ENCODE assay signal across 15 cellular contexts in the genomic region with DNA sequence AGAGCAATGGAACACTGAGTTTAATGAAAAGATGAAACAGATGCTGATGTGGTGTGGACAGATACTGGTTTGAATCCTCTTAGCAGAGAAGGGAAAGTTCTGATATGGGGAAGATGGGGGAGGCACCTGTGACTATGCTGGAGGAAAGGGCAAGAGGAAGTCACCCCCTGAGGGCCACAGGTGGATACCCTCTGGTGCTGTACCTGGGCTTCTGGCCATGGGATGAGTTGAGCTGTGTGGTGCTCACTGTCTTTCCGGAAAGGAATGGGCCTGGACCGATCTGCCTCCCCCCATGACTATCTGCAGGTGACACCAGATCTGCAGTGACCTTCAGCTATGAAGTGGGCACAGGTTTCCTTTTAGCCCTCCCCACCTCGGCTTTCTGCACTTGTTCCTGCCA. TPM values are rescaled to one million over a fixed set of nuclear protein-coding genes. Genes with fewer than 3 reads are reported as not detected.
DNase-seq lines count a peak whose midpoint lies in the region; ATAC-seq, FAIRE-seq and TF ChIP-seq lines count a peak whose summit lies in the region.
"Had no signal": no experiment of that assay in that cellular context is flagged by ENCODE, and none has a peak within 500 bp of the region (broad histone marks: within the 10 kb centered on the region; RNA-seq: fewer than 3 reads in every experiment).

No MANE protein-coding gene starts in this region.

- no peak for FAIRE-seq in GM12878 (lab: Jason Lieb, UNC)

- H3K4me2 ChIP-seq in PC-3 (ENCODE audit: low read length) (peak overlapping the region; percentile 78), GM12878 (ENCODE audit: control insufficient read depth, insufficient read depth) (peak overlapping the region; percentile 49; the same call in 1 of the 2 replicates), smooth muscle cell (no peak overlapping the region)
- H3K4me2 ChIP-seq: hepatocyte had no signal

- TF ChIP-seq POLR2A in GM12878 (IDR thresholded peaks at IDR 0.05; ENCODE audit: low read depth, low read length), result no peak

- H4K20me1 ChIP-seq in PC-3 (ENCODE audit: low read length) (no peaks in the 10 kb centered on the region), GM12878 (ENCODE audit: control insufficient read depth, insufficient read depth) (no peaks in the 10 kb centered on the region), smooth muscle cell (ENCODE audit: low read depth) (no peaks in the 10 kb centered on the region)

- SMC1A ChIA-PET in GM12878 (lab: Charles Lee; ENCODE audit: uncharacterized antibody, unreplicated experiment), result interaction anchor here (0.7 to 36.3 kb wide), 36 partner anchors 8 to 626 kb away, joined by 3 to 1399 read pairs (median 9); partner anchors contain the start of genes IER5, MR1 and STX6

- BruUV-seq in PC-3 (replicated peaks; lab: Mats Ljungman, UMichigan), result no TSS peak
- BruUV-seq in GM12878 (replicated peaks; lab: Mats Ljungman, UMichigan), result no TSS peak
- BruUV-seq in Caco-2 (replicated peaks; lab: Mats Ljungman, UMichigan), result no TSS peak

- H3K79me2 ChIP-seq in PC-3 (ENCODE audit: low read length) (no peaks in the 10 kb centered on the region), GM12878 (ENCODE audit: control insufficient read depth, insufficient read depth, low read length) (peaks cover 8% of the 10 kb centered on the region), smooth muscle cell (ENCODE audit: low read depth) (no peaks in the 10 kb centered on the region)
- H3K79me2 ChIP-seq: hepatocyte had no signal

- H2AFZ ChIP-seq in PC-3 (ENCODE audit: low read length), result no peak overlapping the region
- H2AFZ ChIP-seq in GM12878 (ENCODE audit: control insufficient read depth, low read depth, low read length), result no peak overlapping the region
- no peak overlapping the region for H2AFZ ChIP-seq in smooth muscle cell (ENCODE audit: low read depth)
- H2AFZ ChIP-seq: hepatocyte had no signal

- H3K36me3 Mint-ChIP-seq in T-helper 2 cell treated with Interferon-gamma antibody and Interleukin-4, amounts not matched to agents 5 μg/mL and 100 μg/mL, for 36 hours (ENCODE audit: low read depth), result no peaks in the 10 kb centered on the region
- no peaks in the 10 kb centered on the region for H3K36me3 Mint-ChIP-seq in Caco-2 (ENCODE audit: insufficient read depth, unreplicated experiment)
- H3K36me3 Mint-ChIP-seq: naive B cell had no signal

- TF ChIP-seq CTCF in PC-3 (conservative IDR thresholded peaks at IDR 0.05; ENCODE audit: low read depth, low read length) (no peak), GM12878 (IDR thresholded peaks at IDR 0.05 in 2 of 3, conservative IDR thresholded peaks at IDR 0.05 in 1 of 3; ENCODE audit: control insufficient read depth in 2 of 3, extremely low read depth in 1 of 3, insufficient read depth in 1 of 3, low read depth in 3 of 3, low read length in 3 of 3) (no peak), smooth muscle cell (IDR thresholded peaks at IDR 0.05; ENCODE audit: borderline replicate concordance, insufficient read depth, poor library complexity, severe bottlenecking) (no peak), Caco-2 (IDR thresholded peaks at IDR 0.05; ENCODE audit: insufficient read depth in 1 of 2, low read depth in 1 of 2, low read length in 1 of 2, severe bottlenecking in 1 of 2, unreplicated experiment in 1 of 2) (no peak)

- no peaks in the 10 kb centered on the region for H3K27me3 ChIP-seq in PC-3 (ENCODE audit: low read length)
- H3K27me3 ChIP-seq in GM12878 (replicated peaks in 1 of 2; ENCODE audit: control insufficient read depth in 2 of 2, insufficient read depth in 2 of 2, low read length in 1 of 2), result no peaks in the 10 kb centered on the region
- H3K27me3 ChIP-seq in smooth muscle cell (ENCODE audit: low read depth), result no peaks in the 10 kb centered on the region
- no peaks in the 10 kb centered on the region for H3K27me3 ChIP-seq in Caco-2 (replicated peaks; ENCODE audit: control insufficient read depth, insufficient read depth, low read length)
- H3K27me3 ChIP-seq: hepatocyte had no signal

- H3K4me1 ChIP-seq in PC-3 (ENCODE audit: insufficient read depth, low read length), result peaks cover 45% of the 10 kb centered on the region
- H3K4me1 ChIP-seq in GM12878 (ENCODE audit: control insufficient read depth, insufficient read depth, low read length), result peaks cover 47% of the 10 kb centered on the region
- peaks cover 8% of the 10 kb centered on the region for H3K4me1 ChIP-seq in smooth muscle cell (ENCODE audit: low read depth)
- peaks cover 5% of the 10 kb centered on the region; the same call in 1 of the 2 replicates for H3K4me1 ChIP-seq in Caco-2

- 21% methylated on average over 3 of the region's 3 CpGs for WGBS in GM12878 (ENCODE audit: insufficient coverage, insufficient replicate concordance, low lambda C conversion rate, missing lambda C conversion rate)
- WGBS in smooth muscle cell (ENCODE audit: low lambda C conversion rate), result 94% methylated on average over 3 of the region's 3 CpGs

- POLR2A ChIA-PET in PC-3 (lab: Charles Lee; ENCODE audit: unreplicated experiment) (interaction anchor here (0.9 to 2.4 kb wide), 3 partner anchors 36 to 62 kb away, joined by 4 to 12 read pairs (median 12); no protein-coding TSS in a partner anchor), GM12878 (lab: Charles Lee) (interaction anchor here (0.8 to 4.8 kb wide), 23 partner anchors 9 to 638 kb away, joined by 3 to 36 read pairs (median 8); partner anchors contain the start of genes ACBD6, MR1 and STX6), Caco-2 (lab: Charles Lee) (no interaction called here)

- TF ChIP-seq RAD21 in GM12878 (IDR thresholded peaks at IDR 0.05; ENCODE audit: insufficient read depth, low read depth, low read length), result 0 out of 2 replicates have a peak, but pooled peaks have one; percentile 17

- TF ChIP-seq EP300 in GM12878 (IDR thresholded peaks at IDR 0.05; ENCODE audit: borderline replicate concordance in 1 of 2, control insufficient read depth in 1 of 2, low read depth in 2 of 2, low read length in 2 of 2), result no peak

- intact Hi-C loops in PC-3 (cut with micrococcal nuclease) (loop anchor here (5.0 kb wide), 1 partner anchor 119 kb away; the partner anchor contains the start of gene STX6), GM12878 (cut with micrococcal nuclease; ENCODE audit: unreplicated experiment) (loop anchor here (1.0 to 10.0 kb wide), 2 partner anchors 51 to 506 kb away; partner anchors contain the start of gene XPR1), Caco-2 (cut with micrococcal nuclease; ENCODE audit: unreplicated experiment) (loop anchor here (10.0 kb wide), 1 partner anchor 626 kb away; no protein-coding TSS in a partner anchor)

- RAD21 ChIA-PET in GM12878 (lab: Charles Lee; ENCODE audit: unreplicated experiment), result interaction anchor here (0.9 to 21.2 kb wide), 30 partner anchors 9 to 625 kb away, joined by 3 to 966 read pairs (median 10); partner anchors contain the start of genes IER5, MR1 and XPR1

- DNase-seq in T-helper 2 cell treated with Interferon-gamma antibody and Interleukin-4, amounts not matched to agents 5 μg/mL and 100 μg/mL, for 36 hours (ENCODE audit: low spot score), result no peak
- no peak for DNase-seq in T-helper 2 cell
- no peak for DNase-seq in PC-3
- DNase-seq in GM12878 (ENCODE audit: low read depth, low spot score), result no peak
- no peak for DNase-seq in smooth muscle cell (lab: John Stamatoyannopoulos, UW; ENCODE audit: unreplicated experiment)
- DNase-seq in Caco-2, result no peak
- DNase-seq in KBM-7, result no peak
- no peak for DNase-seq in stimulated activated CD4-positive, alpha-beta T cell treated with anti-CD3 and anti-CD28 coated beads, Interleukin-1b, Interleukin-23, amount 100 ng/mL, for 48 hours
- DNase-seq: naive B cell; NCI-H1930; NCI-H526; stimulated activated naive CD4-positive, alpha-beta T cell; T-helper 9 cell had no signal

- H3K27ac Mint-ChIP-seq in T-helper 2 cell treated with Interferon-gamma antibody and Interleukin-4, amounts not matched to agents 5 μg/mL and 100 μg/mL, for 36 hours, result peak overlapping the region; percentile 74
- no peak overlapping the region for H3K27ac Mint-ChIP-seq in Caco-2 (ENCODE audit: unreplicated experiment)

- H3K9ac ChIP-seq in PC-3 (ENCODE audit: low read length) (peak overlapping the region; percentile 97), GM12878 (ENCODE audit: control insufficient read depth, insufficient read depth, low read length) (no peak overlapping the region), smooth muscle cell (ENCODE audit: low read depth) (no peak overlapping the region)

- no peaks in the 10 kb centered on the region for H3K9me2 ChIP-seq in PC-3 (replicated peaks; ENCODE audit: low read length)

- H3F3A ChIP-seq in PC-3 (ENCODE audit: low read length, unreplicated experiment) (peaks cover 8% of the 10 kb centered on the region), smooth muscle cell (ENCODE audit: low read depth) (no peaks in the 10 kb centered on the region)

- H3K4me3 ChIP-seq in PC-3 (ENCODE audit: low read length), result no peak overlapping the region
- H3K4me3 ChIP-seq in GM12878, result no peak overlapping the region
- no peak overlapping the region for H3K4me3 ChIP-seq in smooth muscle cell
- H3K4me3 ChIP-seq in Caco-2 (ENCODE audit: low read depth, low read length), result no peak overlapping the region
- H3K4me3 ChIP-seq: hepatocyte had no signal

- H3K4me1 Mint-ChIP-seq in T-helper 2 cell treated with Interferon-gamma antibody and Interleukin-4, amounts not matched to agents 5 μg/mL and 100 μg/mL, for 36 hours (ENCODE audit: low read depth), result peaks cover 67% of the 10 kb centered on the region
- H3K4me1 Mint-ChIP-seq in Caco-2 (ENCODE audit: low read depth, unreplicated experiment), result peaks cover 25% of the 10 kb centered on the region

- no peaks in the 10 kb centered on the region for H3K36me3 ChIP-seq in PC-3 (ENCODE audit: low read depth, low read length)
- H3K36me3 ChIP-seq in GM12878 (ENCODE audit: control insufficient read depth in 2 of 2, insufficient read depth in 2 of 2, low read length in 1 of 2), result no peaks in the 10 kb centered on the region
- H3K36me3 ChIP-seq in smooth muscle cell (ENCODE audit: low read depth), result no peaks in the 10 kb centered on the region
- H3K36me3 ChIP-seq in Caco-2 (ENCODE audit: control insufficient read depth, insufficient read depth, low read length), result no peaks in the 10 kb centered on the region

- H3K9me3 Mint-ChIP-seq in T-helper 2 cell treated with Interferon-gamma antibody and Interleukin-4, amounts not matched to agents 5 μg/mL and 100 μg/mL, for 36 hours, result peaks cover 2% of the 10 kb centered on the region
- peaks cover 4% of the 10 kb centered on the region for H3K9me3 Mint-ChIP-seq in Caco-2 (ENCODE audit: unreplicated experiment)
- H3K9me3 Mint-ChIP-seq: naive B cell had no signal

- H3K27ac ChIP-seq in PC-3 (ENCODE audit: low read length) (peak overlapping the region; percentile 99), GM12878 (ENCODE audit: control insufficient read depth, insufficient read depth) (no peak overlapping the region), smooth muscle cell (ENCODE audit: low read depth) (peak overlapping the region; percentile 55)
- H3K27ac ChIP-seq: hepatocyte had no signal

- CTCF ChIA-PET in PC-3 (lab: Charles Lee), result interaction anchor here (0.5 to 1.6 kb wide), 3 partner anchors 197 to 612 kb away, joined by 3 to 6 read pairs (median 6); no protein-coding TSS in a partner anchor
- CTCF ChIA-PET in GM12878 (lab: Yijun Ruan, JAX), result interaction anchor here (0.8 to 36.6 kb wide), 30 partner anchors 8 to 625 kb away, joined by 3 to 1067 read pairs (median 12); partner anchors contain the start of genes IER5, MR1 and XPR1
- CTCF ChIA-PET in Caco-2 (lab: Charles Lee), result interaction anchor here (1.1 to 3.8 kb wide), 3 partner anchors 33 to 112 kb away, joined by 3 to 49 read pairs (median 6); no protein-coding TSS in a partner anchor

- no peaks in the 10 kb centered on the region for H3K27me3 Mint-ChIP-seq in T-helper 2 cell treated with Interferon-gamma antibody and Interleukin-4, amounts not matched to agents 5 μg/mL and 100 μg/mL, for 36 hours (ENCODE audit: low read depth)
- H3K27me3 Mint-ChIP-seq in Caco-2 (ENCODE audit: insufficient read depth, unreplicated experiment), result peaks cover 3% of the 10 kb centered on the region

- no peaks in the 10 kb centered on the region for H3K9me3 ChIP-seq in PC-3 (ENCODE audit: low read length)
- no peaks in the 10 kb centered on the region; the same call in 2 of the 3 replicates for H3K9me3 ChIP-seq in GM12878 (replicated peaks; ENCODE audit: control insufficient read depth, insufficient read depth, low read length)
- H3K9me3 ChIP-seq in smooth muscle cell (replicated peaks; ENCODE audit: low read depth), result no peaks in the 10 kb centered on the region
- no peaks in the 10 kb centered on the region for H3K9me3 ChIP-seq in Caco-2

- in situ Hi-C loops in GM12878 (cut with MboI), result loop anchor here (5.0 kb wide), 2 partner anchors 104 to 259 kb away; no protein-coding TSS in a partner anchor
- in situ Hi-C loops in KBM-7 (cut with MboI; ENCODE audit: low pct_unique_long_range_greater_than_20kb, low sequenced_read_pairs), result loop anchor here (10.0 kb wide), 1 partner anchor 46 kb away; no protein-coding TSS in a partner anchor

- ATAC-seq in PC-3 (no peak), GM12878 (peak; percentile 54)
- ATAC-seq: left lobe of liver had no signal

- peak overlapping the region; percentile 4 for H3K4me3 Mint-ChIP-seq in T-helper 2 cell treated with Interferon-gamma antibody and Interleukin-4, amounts not matched to agents 5 μg/mL and 100 μg/mL, for 36 hours
- no peak overlapping the region for H3K4me3 Mint-ChIP-seq in Caco-2 (ENCODE audit: unreplicated experiment)

RNA-seq across cellular contexts. Expression of gene IER5, which starts 52.4 kb away (rescaled TPM):
- 100 and 126 TPM in 2 replicates for total RNA-seq in PC-3 (2014; rRNA removed)
- total RNA-seq in GM12878 (2013; cell fraction: nucleolus; rRNA removed), result 88.8 and 93.7 TPM in 2 replicates
- 65.4 and 69.4 TPM in 2 replicates for total RNA-seq in GM12878 (2014; rRNA removed)
- 32.7 and 34.9 TPM in 2 replicates for total RNA-seq in GM12878 (2014; rRNA removed; fragmentation: Illumina TruSeq; extraction: Trizol)
- 73.9 and 75.2 TPM in 2 replicates for total RNA-seq in GM12878 (2021)
- polyA plus RNA-seq in GM12878 (2011; ENCODE audit: low read depth), result 6.6 TPM
- polyA plus RNA-seq in GM12878 (2011; rRNA removed), result 36.4 and 44.1 TPM in 2 replicates
- polyA plus RNA-seq in GM12878 (2011; cell fraction: cytosol; rRNA removed), result 32.3 and 38.9 TPM in 2 replicates
- polyA plus RNA-seq in GM12878 (2011; cell fraction: nucleus; rRNA removed), result 59.7 and 70.4 TPM in 2 replicates
- polyA plus RNA-seq in GM12878 (2012), result 24.5 and 28.7 TPM in 2 replicates
- polyA plus RNA-seq in GM12878 (2014; fragmentation: Illumina TruSeq; extraction: Trizol), result 22.4 and 26.2 TPM in 2 replicates
- polyA plus RNA-seq in GM12878 (2014; fragmentation: Nextera tagmentation; extraction: Ambion mirVana), result 10 to 100 TPM in 1 of 2 experiments, 1 to 10 TPM in 1; 6.2 to 19.5 TPM
- 52.3 and 62.0 TPM in 2 replicates for polyA plus RNA-seq in GM12878 (2014; rRNA removed)
- polyA plus RNA-seq in GM12878 (2016; fragmentation: Nextera tagmentation; extraction: Ambion mirVana), result 10 to 100 TPM in 1 of 2 experiments, 1 to 10 TPM in 1; 4.3 to 11.7 TPM
- polyA minus RNA-seq in GM12878 (2011; rRNA and poly(A)+ RNA removed), result 30.4 and 44.0 TPM in 2 replicates
- polyA minus RNA-seq in GM12878 (2011; cell fraction: cytosol; rRNA and poly(A)+ RNA removed), result 24.5 TPM in 2 replicates
- 69.0 and 99.9 TPM in 2 replicates for polyA minus RNA-seq in GM12878 (2011; cell fraction: nucleus; rRNA and poly(A)+ RNA removed)
- 32.6 and 35.1 TPM in 2 replicates for total RNA-seq in smooth muscle cell
- 39.9 and 56.2 TPM in 2 replicates for polyA plus RNA-seq in smooth muscle cell
- total RNA-seq in Caco-2 (2022), result 8.6 and 9.4 TPM in 2 replicates
